In the genomic region with DNA sequence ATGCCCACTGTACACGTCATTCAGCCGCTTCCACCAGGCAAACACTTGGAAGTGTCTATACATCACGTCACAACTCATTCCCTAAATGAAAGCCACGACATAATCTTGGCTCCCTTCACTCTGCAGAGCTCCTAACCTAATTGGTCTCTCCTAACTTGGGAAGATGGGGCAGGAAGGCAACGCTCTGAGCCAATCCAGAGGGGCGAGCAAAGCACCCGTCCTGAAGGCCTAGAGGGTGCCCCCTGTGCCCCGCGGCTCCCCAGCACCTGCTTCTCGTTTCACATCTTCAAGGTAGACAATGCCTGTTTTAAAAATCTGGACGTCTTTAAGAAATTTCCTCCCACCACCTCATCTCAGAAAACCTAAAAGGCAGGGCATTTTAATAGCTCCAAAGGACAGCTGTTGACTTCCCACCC, we compare ENCODE assay signal across 7 cellular contexts. TPM values are rescaled to one million over a fixed set of nuclear protein-coding genes. Genes with fewer than 3 reads are reported as not detected.
DNase-seq lines count a peak whose midpoint lies in the region; ATAC-seq, FAIRE-seq and TF ChIP-seq lines count a peak whose summit lies in the region.

No MANE protein-coding gene starts in this region.

- TF ChIP-seq RAD21 in neural cell (conservative IDR thresholded peaks at IDR 0.05), result no peak

- ATAC-seq in HG03457 (IDR thresholded peaks at IDR 0.05; ENCODE audit: unreplicated experiment), result no peak

- H3K9me3 ChIP-seq in neural cell (ENCODE audit: low read length), result no peaks in the 10 kb centered on the region

- no peak overlapping the region for H3K27ac ChIP-seq in neural cell (ENCODE audit: low read length)

- DNase-seq in GM19239 (ENCODE audit: insufficient read length, low spot score), result peak; percentile 8
- DNase-seq in RPMI7951 (ENCODE audit: low read depth), result peak; percentile 21
- DNase-seq in erythroblast (lab: John Stamatoyannopoulos, UW), result peak; percentile 28 to 39
- no peak for DNase-seq in stimulated activated CD4-positive, alpha-beta T cell treated with anti-CD3 and anti-CD28 coated beads, Interleukin-15, amount 100 ng/mL, for 24 hours
- DNase-seq in NCI-H1092 treated with DMSO at 0.1 percent for 48 hours (lab: John Stamatoyannopoulos, UW), result no peak

- H3K9ac ChIP-seq in neural cell (ENCODE audit: low read length), result peak overlapping the region; percentile 72

- FAIRE-seq in GM19239 (lab: Jason Lieb, UNC), result no peak

- no peak for TF ChIP-seq POLR2A in erythroblast (IDR thresholded peaks at IDR 0.05; ENCODE audit: low read length)

- no peaks in the 10 kb centered on the region for H3K27me3 ChIP-seq in neural cell (ENCODE audit: insufficient read depth, low read depth, low read length)

- H3K9me2 ChIP-seq in neural cell (ENCODE audit: insufficient read depth, low read length), result no peaks in the 10 kb centered on the region

- H3K79me2 ChIP-seq in neural cell (replicated peaks; ENCODE audit: insufficient read depth, low read length), result peaks cover 20% of the 10 kb centered on the region

- no peaks in the 10 kb centered on the region for H4K20me1 ChIP-seq in neural cell (ENCODE audit: insufficient read depth)

- no peak for TF ChIP-seq CTCF in neural cell (IDR thresholded peaks at IDR 0.05; ENCODE audit: poor library complexity, severe bottlenecking)

- H3K4me3 ChIP-seq in neural cell (ENCODE audit: low read length), result peak overlapping the region; percentile 88

- H3F3A ChIP-seq in neural cell (ENCODE audit: insufficient read depth, low read length, poor library complexity, severe bottlenecking), result no peaks in the 10 kb centered on the region

- peak overlapping the region; percentile 68 for H3K4me2 ChIP-seq in neural cell (ENCODE audit: low read length)

- peaks cover 3% of the 10 kb centered on the region for H3K36me3 ChIP-seq in neural cell (ENCODE audit: insufficient read depth, low read length)

- H2AFZ ChIP-seq in neural cell (ENCODE audit: low read depth, low read length), result no peak overlapping the region

- TF ChIP-seq EP300 in neural cell (conservative IDR thresholded peaks at IDR 0.05; ENCODE audit: poor library complexity, severe bottlenecking), result no peak

TF ChIP-seq in neural cell, 6 proteins besides CTCF, POLR2A, EP300 and RAD21:
- TF ChIP-seq TAF1 (IDR thresholded peaks at IDR 0.05; ENCODE audit: low read depth), result no peak
- no peak for TF ChIP-seq EZH2 (IDR thresholded peaks at IDR 0.05; ENCODE audit: borderline replicate concordance, insufficient read depth, low read length, poor library complexity, severe bottlenecking)
- TF ChIP-seq, protein P1, sequence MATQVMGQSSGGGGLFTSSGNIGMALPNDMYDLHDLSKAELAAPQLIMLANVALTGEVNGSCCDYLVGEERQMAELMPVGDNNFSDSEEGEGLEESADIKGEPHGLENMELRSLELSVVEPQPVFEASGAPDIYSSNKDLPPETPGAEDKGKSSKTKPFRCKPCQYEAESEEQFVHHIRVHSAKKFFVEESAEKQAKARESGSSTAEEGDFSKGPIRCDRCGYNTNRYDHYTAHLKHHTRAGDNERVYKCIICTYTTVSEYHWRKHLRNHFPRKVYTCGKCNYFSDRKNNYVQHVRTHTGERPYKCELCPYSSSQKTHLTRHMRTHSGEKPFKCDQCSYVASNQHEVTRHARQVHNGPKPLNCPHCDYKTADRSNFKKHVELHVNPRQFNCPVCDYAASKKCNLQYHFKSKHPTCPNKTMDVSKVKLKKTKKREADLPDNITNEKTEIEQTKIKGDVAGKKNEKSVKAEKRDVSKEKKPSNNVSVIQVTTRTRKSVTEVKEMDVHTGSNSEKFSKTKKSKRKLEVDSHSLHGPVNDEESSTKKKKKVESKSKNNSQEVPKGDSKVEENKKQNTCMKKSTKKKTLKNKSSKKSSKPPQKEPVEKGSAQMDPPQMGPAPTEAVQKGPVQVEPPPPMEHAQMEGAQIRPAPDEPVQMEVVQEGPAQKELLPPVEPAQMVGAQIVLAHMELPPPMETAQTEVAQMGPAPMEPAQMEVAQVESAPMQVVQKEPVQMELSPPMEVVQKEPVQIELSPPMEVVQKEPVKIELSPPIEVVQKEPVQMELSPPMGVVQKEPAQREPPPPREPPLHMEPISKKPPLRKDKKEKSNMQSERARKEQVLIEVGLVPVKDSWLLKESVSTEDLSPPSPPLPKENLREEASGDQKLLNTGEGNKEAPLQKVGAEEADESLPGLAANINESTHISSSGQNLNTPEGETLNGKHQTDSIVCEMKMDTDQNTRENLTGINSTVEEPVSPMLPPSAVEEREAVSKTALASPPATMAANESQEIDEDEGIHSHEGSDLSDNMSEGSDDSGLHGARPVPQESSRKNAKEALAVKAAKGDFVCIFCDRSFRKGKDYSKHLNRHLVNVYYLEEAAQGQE (IDR thresholded peaks at IDR 0.05; ENCODE audit: borderline replicate concordance), result no peak
- TF ChIP-seq POLR2AphosphoS5 (IDR thresholded peaks at IDR 0.05), result no peak
- no peak for TF ChIP-seq SMC3 (conservative IDR thresholded peaks at IDR 0.05; ENCODE audit: poor library complexity)
- TF ChIP-seq MXI1 (conservative IDR thresholded peaks at IDR 0.05; ENCODE audit: poor library complexity, severe bottlenecking), result no peak

RNA-seq across cellular contexts. Expression of gene CSNK2A2, which starts 1.0 kb away (rescaled TPM):
- 15.6 and 15.8 TPM in 2 replicates for total RNA-seq in RPMI7951 (2014; rRNA removed; shearing (Covaris generic))
- 36.7 and 38.4 TPM in 2 replicates for polyA plus RNA-seq in neural cell
- 38.0 and 54.4 TPM in 2 replicates for polyA minus RNA-seq in neural cell

Comparison
In these comparisons a context has a peak if more than half of its experiments do, and no peak if none do; other contexts are left out.
1. DNase-seq: peak in GM19239 (single experiment), RPMI7951 (single experiment) and erythroblast (2 of 2); none in stimulated activated CD4-positive, alpha-beta T cell treated with anti-CD3 and anti-CD28 coated beads, Interleukin-15, amount 100 ng/mL, for 24 hours (single experiment) and NCI-H1092 treated with DMSO at 0.1 percent for 48 hours (single experiment).